ENCODE assay signal across 2 cellular contexts in genomic region chr17:49224198-49224996, GRCh38.
TF ChIP-seq lines count a peak whose summit lies in the region.

No MANE protein-coding gene starts in this region.

TF ChIP-seq in H1, 55 proteins besides CTCF, POLR2A, EP300 and RAD21 (continues in another document):
- TF ChIP-seq SIRT6 (IDR thresholded peaks at IDR 0.05; ENCODE audit: low read length): no peak
- no peak for TF ChIP-seq BCL11A (IDR thresholded peaks at IDR 0.05; ENCODE audit: low read depth in 2 of 2, low read length in 2 of 2)
- no peak for TF ChIP-seq TEAD4 (IDR thresholded peaks at IDR 0.05; ENCODE audit: low read depth, low read length)
- TF ChIP-seq NANOG (IDR thresholded peaks at IDR 0.05; ENCODE audit: insufficient read depth, low read depth, low read length, poor library complexity, severe bottlenecking): no peak
- no peak for TF ChIP-seq KDM5A (IDR thresholded peaks at IDR 0.05; ENCODE audit: low read length)
- TF ChIP-seq RFX5 (IDR thresholded peaks at IDR 0.05; ENCODE audit: borderline replicate concordance, low read depth, low read length): no peak
- TF ChIP-seq BRCA1 (IDR thresholded peaks at IDR 0.05; ENCODE audit: low read depth, low read length): no peak
- no peak for TF ChIP-seq EGR1 (IDR thresholded peaks at IDR 0.05; ENCODE audit: borderline replicate concordance, low read depth, low read length)
- peak; percentile 49 for TF ChIP-seq ASH2L (IDR thresholded peaks at IDR 0.05; ENCODE audit: low read length)
- TF ChIP-seq MAX (IDR thresholded peaks at IDR 0.05): peak; percentile 85
- TF ChIP-seq USF2 (IDR thresholded peaks at IDR 0.05; ENCODE audit: low read length): no peak
- no peak for TF ChIP-seq ATF2 (IDR thresholded peaks at IDR 0.05; ENCODE audit: low read length)
- TF ChIP-seq MAFK (IDR thresholded peaks at IDR 0.05; ENCODE audit: low read depth, low read length): no peak
- TF ChIP-seq SUZ12 (IDR thresholded peaks at IDR 0.05; ENCODE audit: low read length): peak; percentile 90
- no peak; the same call in 1 of the 2 replicates for TF ChIP-seq BACH1 (IDR thresholded peaks at IDR 0.05; ENCODE audit: low read length)
- TF ChIP-seq EZH2 (IDR thresholded peaks at IDR 0.05; ENCODE audit: low read depth, low read length, severe bottlenecking): peak; percentile 85
- TF ChIP-seq YY1 (IDR thresholded peaks at IDR 0.05; ENCODE audit: low read depth, low read length): no peak
- no peak for TF ChIP-seq TAF7 (optimal IDR thresholded peaks at IDR 0.05; ENCODE audit: borderline replicate concordance, low read depth, low read length)
- no peak for TF ChIP-seq TAF1 (IDR thresholded peaks at IDR 0.05; ENCODE audit: low read depth, low read length)
- no peak for TF ChIP-seq NRF1 (IDR thresholded peaks at IDR 0.05; ENCODE audit: low read depth, low read length)
- no peak for TF ChIP-seq GABPA (IDR thresholded peaks at IDR 0.05; ENCODE audit: borderline replicate concordance, insufficient read depth, low read length)

TF ChIP-seq in GM12891, 5 proteins besides CTCF, POLR2A, EP300 and RAD21:
- TF ChIP-seq POLR2AphosphoS5 (IDR thresholded peaks at IDR 0.05; ENCODE audit: low read depth, low read length): no peak
- TF ChIP-seq SPI1 (IDR thresholded peaks at IDR 0.05; ENCODE audit: low read depth, low read length): no peak
- TF ChIP-seq TAF1 (IDR thresholded peaks at IDR 0.05; ENCODE audit: low read depth, low read length): no peak
- TF ChIP-seq PAX5 (IDR thresholded peaks at IDR 0.05; ENCODE audit: insufficient read depth, low read length, severe bottlenecking): no peak
